Comparison of ENCODE assay signal across 16 cellular contexts in the genomic region with DNA sequence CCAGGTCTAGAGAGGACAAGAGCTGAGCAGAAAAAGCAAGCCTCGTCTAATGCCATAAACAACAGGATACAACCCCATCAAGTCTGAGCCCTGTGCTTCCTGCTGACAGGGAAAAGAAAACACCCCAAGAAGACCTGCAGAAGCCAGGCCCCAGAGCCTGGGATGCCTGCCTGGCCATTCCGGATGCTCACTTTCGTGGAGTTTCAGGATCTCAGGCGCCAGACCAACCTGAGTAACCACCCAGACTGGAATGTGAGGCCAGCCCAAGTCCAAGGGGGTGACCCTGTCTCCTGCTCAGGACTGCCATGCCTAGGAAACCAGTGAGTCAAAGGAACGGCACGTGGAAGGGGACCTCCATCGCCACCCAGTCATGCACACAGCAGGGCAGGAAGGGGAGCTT.
DNase-seq lines count a peak whose midpoint lies in the region; ATAC-seq and TF ChIP-seq lines count a peak whose summit lies in the region.
"Had no signal": no experiment of that assay in that cellular context is flagged by ENCODE, and none has a peak within 500 bp of the region (broad histone marks: within the 10 kb centered on the region; RNA-seq: fewer than 3 reads in every experiment).

No MANE protein-coding gene starts in this region.

- no peaks in the 10 kb centered on the region for H3K36me3 Mint-ChIP-seq in HFFc6 (ENCODE audit: low read depth)
- peaks cover 2% of the 10 kb centered on the region for H3K36me3 Mint-ChIP-seq in neural crest cell (ENCODE audit: low read depth)

- DNase-seq in Daoy (ENCODE audit: low read depth) (peak; percentile 66), HFFc6 (peak; percentile 16), dermis microvascular lymphatic vessel endothelial cell (ENCODE audit: low read depth in 2 of 2) (peak; percentile 43 to 98), neural crest cell (ENCODE audit: low read depth, low spot score) (no peak)
- no peak for DNase-seq in activated CD4-positive, CD25-positive, alpha-beta regulatory T cell treated with anti-CD3 and anti-CD28 coated beads, Interleukin-2, amount 50 U/mL, for 72 hours
- DNase-seq: ACHN, COR-L47, H9, KBM-7, NCI-H1436, NCI-H2029 treated with DMSO at 0.1 percent for 48 hours, NCI-H2171 treated with DMSO at 0.1 percent for 48 hours, NCI-H446 treated with DMSO at 0.1 percent for 48 hours, NCI-H748 treated with DMSO at 0.1 percent for 48 hours had no signal

- H3K27me3 Mint-ChIP-seq in HFFc6 (ENCODE audit: insufficient read depth): peaks cover 28% of the 10 kb centered on the region
- no peaks in the 10 kb centered on the region for H3K27me3 Mint-ChIP-seq in neural crest cell (ENCODE audit: low read depth)

- H3K27ac Mint-ChIP-seq in HFFc6 (no peak overlapping the region), neural crest cell (ENCODE audit: unreplicated experiment) (peak overlapping the region; percentile 9)
- H3K27ac Mint-ChIP-seq: H9 had no signal

- ATAC-seq in GM21423 (IDR thresholded peaks at IDR 0.05; ENCODE audit: unreplicated experiment): no peak
- ATAC-seq in HG03565 (IDR thresholded peaks at IDR 0.05; ENCODE audit: unreplicated experiment): no peak

- H3K9me3 Mint-ChIP-seq in HFFc6: no peaks in the 10 kb centered on the region
- H3K9me3 Mint-ChIP-seq in neural crest cell: peaks cover 2% of the 10 kb centered on the region
- H3K9me3 Mint-ChIP-seq: H9 had no signal

- H3K4me1 Mint-ChIP-seq in HFFc6 (ENCODE audit: low read depth): peaks cover 14% of the 10 kb centered on the region
- peaks cover 17% of the 10 kb centered on the region for H3K4me1 Mint-ChIP-seq in neural crest cell

- TF ChIP-seq CTCF in HFFc6 (IDR thresholded peaks at IDR 0.05) (no peak), neural crest cell (conservative IDR thresholded peaks at IDR 0.05) (no peak)

- H3K4me3 Mint-ChIP-seq in HFFc6 (no peak overlapping the region), neural crest cell (no peak overlapping the region)
- H3K4me3 Mint-ChIP-seq: H9 had no signal

Comparison
In these comparisons a context has a peak if more than half of its experiments do, and no peak if none do; other contexts are left out.
1. DNase-seq: peak in Daoy (single experiment), HFFc6 (single experiment) and dermis microvascular lymphatic vessel endothelial cell (2 of 2); none in neural crest cell (single experiment) and activated CD4-positive, CD25-positive, alpha-beta regulatory T cell treated with anti-CD3 and anti-CD28 coated beads, Interleukin-2, amount 50 U/mL, for 72 hours (single experiment).